In the genomic region with DNA sequence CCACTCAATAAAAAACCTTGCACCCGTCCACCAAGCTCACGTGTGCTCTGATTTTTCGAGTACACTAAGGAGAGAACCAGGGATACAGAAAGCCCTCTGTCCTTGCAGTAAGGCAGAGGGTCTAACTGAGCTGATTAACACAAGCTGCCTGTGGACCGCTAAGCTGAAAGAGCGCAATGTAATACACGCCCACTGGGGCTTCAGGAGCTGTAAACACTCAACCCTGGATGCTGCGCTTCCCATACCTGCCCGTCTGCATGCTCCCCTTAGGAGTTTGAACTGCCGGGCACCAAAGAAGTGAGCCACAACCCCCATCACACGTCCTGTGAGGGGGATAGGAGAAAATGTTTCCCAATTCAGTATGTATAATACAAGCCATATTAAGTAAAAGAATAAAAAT, we compare ENCODE assay signal across 34 cellular contexts.
"Had no signal": no experiment of that assay in that cellular context is flagged by ENCODE, and none has a peak within 500 bp of the region (broad histone marks: within the 10 kb centered on the region; RNA-seq: fewer than 3 reads in every experiment).

No MANE protein-coding gene starts in this region.

- H3K79me2 ChIP-seq: hepatocyte had no signal

- ATAC-seq: activated CD4-positive, alpha-beta T cell treated with anti-CD3 and anti-CD28 coated beads for 36 hours; activated CD8-positive, alpha-beta memory T cell treated with anti-CD3 and anti-CD28 coated beads, Interleukin-2, amount 10 ng/mL, durations not matched to agents 7 days and 5 days; activated CD8-positive, alpha-beta T cell treated with anti-CD3 and anti-CD28 coated beads, Interleukin-2, amount 10 ng/mL, durations not matched to agents 7 days and 5 days; activated naive CD8-positive, alpha-beta T cell treated with anti-CD3 and anti-CD28 coated beads, Interleukin-2, amount 50 U/mL, for 24 hours; gastrocnemius medialis; left cardiac atrium; left ventricle myocardium superior; pancreas; upper lobe of right lung had no signal

- FAIRE-seq: colon, keratinocyte, pancreas, small intestine, TTC549 had no signal

- H3K27ac ChIP-seq: breast epithelium, gastrocnemius medialis, hepatocyte, pancreas, prostate gland, sigmoid colon, suprapubic skin, tibial artery, upper lobe of right lung had no signal

- H3K9me3 Mint-ChIP-seq: activated naive CD4-positive, alpha-beta T cell treated with anti-CD3 and anti-CD28 coated beads, Interleukin-2, amount 50 U/mL, for 24 hours; activated naive CD8-positive, alpha-beta T cell treated with anti-CD3 and anti-CD28 coated beads, Interleukin-2, amount 50 U/mL, for 24 hours; activated T-helper 2 cell treated with anti-CD3 and anti-CD28 coated beads, Interferon-gamma antibody, Interleukin-2, Interleukin-4, amounts not matched to agents 10 μg/mL and 5 μg/mL and 100 μg/mL, durations not matched to agents 14 hours and 24 hours and 36 hours; central memory CD8-positive, alpha-beta T cell; T-helper 1 cell treated with Interleukin-12 subunit alpha and Interleukin-12 subunit beta and Interleukin-4 antibody, amounts not matched to agents 30 μg/mL and 1 μg/mL, for 36 hours had no signal

- H3K27ac Mint-ChIP-seq: activated CD4-positive, alpha-beta T cell treated with anti-CD3 and anti-CD28 coated beads for 36 hours; activated CD8-positive, alpha-beta memory T cell treated with anti-CD3 and anti-CD28 coated beads, Interleukin-2, amount 10 ng/mL, durations not matched to agents 7 days and 5 days; activated CD8-positive, alpha-beta T cell treated with anti-CD3 and anti-CD28 coated beads, Interleukin-2, amount 10 ng/mL, durations not matched to agents 7 days and 5 days; activated naive CD4-positive, alpha-beta T cell treated with anti-CD3 and anti-CD28 coated beads, Interleukin-2, amount 50 U/mL, for 24 hours; activated naive CD8-positive, alpha-beta T cell treated with anti-CD3 and anti-CD28 coated beads, Interleukin-2, amount 50 U/mL, for 24 hours; activated T-helper 2 cell treated with anti-CD3 and anti-CD28 coated beads, Interferon-gamma antibody, Interleukin-2, Interleukin-4, amounts not matched to agents 10 μg/mL and 5 μg/mL and 100 μg/mL, durations not matched to agents 14 hours and 24 hours and 36 hours; nephron; T-helper 1 cell treated with Interleukin-12 subunit alpha and Interleukin-12 subunit beta and Interleukin-4 antibody, amounts not matched to agents 30 μg/mL and 1 μg/mL, for 36 hours had no signal

- DNase-seq: activated CD4-positive, alpha-beta T cell treated with anti-CD3 and anti-CD28 coated beads for 36 hours; activated CD8-positive, alpha-beta memory T cell treated with anti-CD3 and anti-CD28 coated beads, Interleukin-2, amount 10 ng/mL, durations not matched to agents 7 days and 5 days; activated CD8-positive, alpha-beta T cell treated with anti-CD3 and anti-CD28 coated beads, Interleukin-2, amount 10 ng/mL, durations not matched to agents 7 days and 5 days; activated naive CD8-positive, alpha-beta T cell treated with anti-CD3 and anti-CD28 coated beads, Interleukin-2, amount 50 U/mL, for 24 hours; activated T-cell treated with anti-CD3 and anti-CD28 coated beads, Interleukin-2, amount 50 U/mL, for 48 hours; amygdala; dermis blood vessel endothelial cell; effector CD8-positive, alpha-beta T cell; erythroblast; gastrocnemius medialis; left cardiac atrium; left ventricle myocardium superior; pancreas; retina; sigmoid colon; small intestine; stimulated activated CD4-positive, alpha-beta T cell treated with anti-CD3 and anti-CD28 coated beads, Interleukin-1b, Interleukin-23, amount 100 ng/mL, for 48 hours; stimulated activated CD4-positive, alpha-beta T cell treated with anti-CD3 and anti-CD28 coated beads, Interleukin-4, amount 100 ng/mL, for 4 hours; stimulated activated naive CD4-positive, alpha-beta T cell; T-helper 9 cell; tibial artery; upper lobe of right lung had no signal

- H3K36me3 Mint-ChIP-seq: activated CD8-positive, alpha-beta memory T cell treated with anti-CD3 and anti-CD28 coated beads, Interleukin-2, amount 10 ng/mL, durations not matched to agents 7 days and 5 days; activated naive CD4-positive, alpha-beta T cell treated with anti-CD3 and anti-CD28 coated beads, Interleukin-2, amount 50 U/mL, for 24 hours had no signal

- H3K4me3 Mint-ChIP-seq: activated CD4-positive, alpha-beta T cell treated with anti-CD3 and anti-CD28 coated beads for 36 hours; activated CD8-positive, alpha-beta memory T cell treated with anti-CD3 and anti-CD28 coated beads, Interleukin-2, amount 10 ng/mL, durations not matched to agents 7 days and 5 days; activated CD8-positive, alpha-beta T cell treated with anti-CD3 and anti-CD28 coated beads, Interleukin-2, amount 10 ng/mL, durations not matched to agents 7 days and 5 days; activated naive CD4-positive, alpha-beta T cell treated with anti-CD3 and anti-CD28 coated beads, Interleukin-2, amount 50 U/mL, for 24 hours; activated naive CD8-positive, alpha-beta T cell treated with anti-CD3 and anti-CD28 coated beads, Interleukin-2, amount 50 U/mL, for 24 hours; central memory CD8-positive, alpha-beta T cell; nephron; T-helper 1 cell treated with Interleukin-12 subunit alpha and Interleukin-12 subunit beta and Interleukin-4 antibody, amounts not matched to agents 30 μg/mL and 1 μg/mL, for 36 hours had no signal

- H3K4me2 ChIP-seq: hepatocyte had no signal

- H3K4me1 Mint-ChIP-seq: activated CD4-positive, alpha-beta T cell treated with anti-CD3 and anti-CD28 coated beads for 36 hours; activated CD8-positive, alpha-beta memory T cell treated with anti-CD3 and anti-CD28 coated beads, Interleukin-2, amount 10 ng/mL, durations not matched to agents 7 days and 5 days; activated naive CD4-positive, alpha-beta T cell treated with anti-CD3 and anti-CD28 coated beads, Interleukin-2, amount 50 U/mL, for 24 hours; activated naive CD8-positive, alpha-beta T cell treated with anti-CD3 and anti-CD28 coated beads, Interleukin-2, amount 50 U/mL, for 24 hours; central memory CD8-positive, alpha-beta T cell had no signal

- H3K36me3 ChIP-seq: breast epithelium, gastrocnemius medialis, pancreas, prostate gland, sigmoid colon, suprapubic skin, tibial artery, upper lobe of right lung had no signal

- H3K27me3 Mint-ChIP-seq: activated CD4-positive, alpha-beta T cell treated with anti-CD3 and anti-CD28 coated beads for 36 hours; activated CD8-positive, alpha-beta memory T cell treated with anti-CD3 and anti-CD28 coated beads, Interleukin-2, amount 10 ng/mL, durations not matched to agents 7 days and 5 days; activated naive CD4-positive, alpha-beta T cell treated with anti-CD3 and anti-CD28 coated beads, Interleukin-2, amount 50 U/mL, for 24 hours; activated naive CD8-positive, alpha-beta T cell treated with anti-CD3 and anti-CD28 coated beads, Interleukin-2, amount 50 U/mL, for 24 hours; central memory CD8-positive, alpha-beta T cell had no signal

- H3K4me3 ChIP-seq: breast epithelium, gastrocnemius medialis, hepatocyte, pancreas, prostate gland, sigmoid colon, suprapubic skin, tibial artery, upper lobe of right lung had no signal

- H3K9me3 ChIP-seq: breast epithelium, gastrocnemius medialis, pancreas, prostate gland, sigmoid colon, suprapubic skin, tibial artery, upper lobe of right lung had no signal

- H3K4me1 ChIP-seq: breast epithelium, prostate gland, suprapubic skin, upper lobe of right lung had no signal

- H2AFZ ChIP-seq: hepatocyte had no signal

- H3K27me3 ChIP-seq: breast epithelium, gastrocnemius medialis, hepatocyte, pancreas, sigmoid colon, suprapubic skin, tibial artery, upper lobe of right lung had no signal
